ENCODE assay signal across 1 cellular context in the genomic region with DNA sequence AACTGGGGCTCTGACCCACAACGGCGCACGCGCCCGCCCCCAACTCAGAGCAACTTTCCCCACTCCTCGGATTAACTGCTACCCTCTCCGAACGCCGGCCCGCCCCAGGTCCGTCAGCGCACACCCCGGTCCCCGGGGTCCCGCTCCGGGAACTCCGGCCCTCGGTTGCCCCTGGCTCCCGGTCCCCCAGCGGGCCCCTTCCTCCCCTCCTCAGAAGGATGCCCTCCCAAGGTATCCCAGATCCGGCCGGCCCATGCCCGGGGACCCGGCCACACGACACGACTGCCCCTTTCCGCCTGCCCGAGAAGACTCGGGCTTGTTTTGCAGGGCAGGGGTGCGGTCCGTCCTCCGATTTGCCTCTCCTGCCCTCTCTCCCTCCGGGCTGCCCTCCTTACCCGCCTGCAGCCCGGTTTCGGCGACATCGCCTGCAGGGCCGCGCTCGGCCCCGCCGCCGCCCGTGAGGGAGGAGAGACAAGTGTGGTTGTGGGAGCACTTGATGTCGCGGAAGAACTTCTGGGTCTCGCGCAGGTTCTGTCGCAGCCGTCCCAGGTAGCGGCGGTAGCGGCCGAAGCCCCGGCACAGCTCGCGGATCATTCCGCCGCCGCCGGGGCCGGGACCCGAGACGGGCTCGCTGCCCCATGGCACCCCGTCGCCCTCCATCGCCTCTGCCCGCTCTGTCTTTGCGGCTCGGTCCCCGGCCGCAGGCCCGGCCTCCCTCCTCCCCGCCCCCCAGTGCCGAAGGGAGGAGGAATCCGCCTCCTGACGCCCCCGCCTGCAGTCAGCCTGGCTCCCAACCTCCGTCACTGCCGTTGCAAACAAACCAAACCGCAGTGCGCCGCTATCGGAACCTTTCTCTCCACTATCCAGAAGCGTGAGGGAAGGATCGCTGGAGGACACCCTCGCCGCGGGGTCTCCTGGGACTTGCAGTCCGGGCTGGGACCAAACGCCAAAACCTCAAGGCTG.
TF ChIP-seq lines count a peak whose summit lies in the region.

Gene DSTYK (minus strand): TSS at position 827 of the 963 bp plus-strand sequence. CDS start 167 bp downstream, at position 660.

TF ChIP-seq in HepG2, 621 proteins besides CTCF, POLR2A, EP300 and RAD21 (continued from another document and continues in another):
- TF ChIP-seq, protein P1, sequence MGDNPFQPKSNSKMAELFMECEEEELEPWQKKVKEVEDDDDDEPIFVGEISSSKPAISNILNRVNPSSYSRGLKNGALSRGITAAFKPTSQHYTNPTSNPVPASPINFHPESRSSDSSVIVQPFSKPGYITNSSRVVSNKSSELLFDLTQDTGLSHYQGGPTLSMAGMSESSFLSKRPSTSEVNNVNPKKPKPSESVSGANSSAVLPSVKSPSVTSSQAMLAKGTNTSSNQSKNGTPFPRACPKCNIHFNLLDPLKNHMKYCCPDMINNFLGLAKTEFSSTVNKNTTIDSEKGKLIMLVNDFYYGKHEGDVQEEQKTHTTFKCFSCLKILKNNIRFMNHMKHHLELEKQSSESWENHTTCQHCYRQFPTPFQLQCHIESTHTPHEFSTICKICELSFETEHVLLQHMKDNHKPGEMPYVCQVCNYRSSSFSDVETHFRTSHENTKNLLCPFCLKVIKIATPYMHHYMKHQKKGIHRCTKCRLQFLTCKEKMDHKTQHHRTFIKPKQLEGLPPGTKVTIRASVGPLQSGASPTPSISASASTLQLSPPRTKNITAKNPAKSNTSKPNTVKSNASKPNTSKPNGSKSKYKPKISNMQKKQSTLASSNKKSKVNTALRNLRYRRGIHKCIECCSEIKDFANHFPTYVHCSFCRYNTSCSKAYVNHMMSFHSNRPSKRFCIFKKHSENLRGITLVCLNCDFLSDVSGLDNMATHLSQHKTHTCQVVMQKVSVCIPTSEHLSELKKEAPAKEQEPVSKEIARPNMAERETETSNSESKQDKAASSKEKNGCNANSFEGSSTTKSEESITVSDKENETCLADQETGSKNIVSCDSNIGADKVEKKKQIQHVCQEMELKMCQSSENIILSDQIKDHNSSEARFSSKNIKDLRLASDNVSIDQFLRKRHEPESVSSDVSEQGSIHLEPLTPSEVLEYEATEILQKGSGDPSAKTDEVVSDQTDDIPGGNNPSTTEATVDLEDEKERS (CRISPR knock-in tag; IDR thresholded peaks at IDR 0.05): peak; percentile 61; the same call in 1 of the 2 replicates
- TF ChIP-seq, protein P2, sequence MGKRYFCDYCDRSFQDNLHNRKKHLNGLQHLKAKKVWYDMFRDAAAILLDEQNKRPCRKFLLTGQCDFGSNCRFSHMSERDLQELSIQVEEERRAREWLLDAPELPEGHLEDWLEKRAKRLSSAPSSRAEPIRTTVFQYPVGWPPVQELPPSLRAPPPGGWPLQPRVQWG (CRISPR knock-in tag; IDR thresholded peaks at IDR 0.05; ENCODE audit: borderline replicate concordance, low read depth): no peak
- TF ChIP-seq ZNF234 (CRISPR knock-in tag; conservative IDR thresholded peaks at IDR 0.05): peak; percentile 72; the same call in 1 of the 2 replicates
- no peak for TF ChIP-seq TCF12 (IDR thresholded peaks at IDR 0.05)
- peak; percentile 60; the same call in 1 of the 2 replicates for TF ChIP-seq TCF12 (CRISPR knock-in tag; IDR thresholded peaks at IDR 0.05)
- peak; percentile 72; the same call in 1 of the 2 replicates for TF ChIP-seq ZNF12 (CRISPR knock-in tag; IDR thresholded peaks at IDR 0.05)
- TF ChIP-seq NR2C2 (CRISPR knock-in tag; IDR thresholded peaks at IDR 0.05; ENCODE audit: borderline replicate concordance): peak; percentile 86
- TF ChIP-seq CCDC6 (CRISPR knock-in tag; IDR thresholded peaks at IDR 0.05): peak; percentile 27; the same call in 1 of the 2 replicates
- TF ChIP-seq FOXK2 (IDR thresholded peaks at IDR 0.05): no peak
- no peak for TF ChIP-seq ZNF597 (CRISPR knock-in tag; IDR thresholded peaks at IDR 0.05)
- TF ChIP-seq ZNF7 (CRISPR knock-in tag; IDR thresholded peaks at IDR 0.05): 0 out of 2 replicates have a peak, but pooled peaks have one; percentile 22
- peak; percentile 72; the same call in 1 of the 2 replicates for TF ChIP-seq RNF2 (conservative IDR thresholded peaks at IDR 0.05; ENCODE audit: low read depth)
- TF ChIP-seq, protein P3, sequence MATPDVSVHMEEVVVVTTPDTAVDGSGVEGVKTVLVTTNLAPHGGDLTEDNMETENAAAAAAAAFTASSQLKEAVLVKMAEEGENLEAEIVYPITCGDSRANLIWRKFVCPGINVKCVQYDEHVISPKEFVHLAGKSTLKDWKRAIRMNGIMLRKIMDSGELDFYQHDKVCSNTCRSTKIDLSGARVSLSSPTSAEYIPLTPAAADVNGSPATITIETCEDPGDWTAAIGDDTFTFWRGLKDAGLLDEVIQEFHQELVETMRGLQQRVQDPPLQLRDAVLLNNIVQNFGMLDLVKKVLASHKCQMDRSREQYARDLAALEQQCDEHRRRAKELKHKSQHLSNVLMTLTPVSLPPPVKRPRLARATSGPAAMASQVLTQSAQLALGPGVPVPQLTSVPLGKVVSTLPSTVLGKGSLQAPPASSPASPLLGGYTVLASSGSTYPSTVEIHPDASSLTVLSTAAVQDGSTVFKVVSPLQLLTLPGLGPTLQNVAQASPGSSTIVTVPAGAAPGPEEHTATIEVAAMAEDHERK (CRISPR knock-in tag; IDR thresholded peaks at IDR 0.05; ENCODE audit: low read depth): peak; percentile 63; the same call in 1 of the 2 replicates
- peak; percentile 58; the same call in 1 of the 2 replicates for TF ChIP-seq TIGD3 (CRISPR knock-in tag; IDR thresholded peaks at IDR 0.05; ENCODE audit: borderline replicate concordance)
- TF ChIP-seq PBX2 (CRISPR knock-in tag; IDR thresholded peaks at IDR 0.05): no peak
- TF ChIP-seq TCF7L2 (IDR thresholded peaks at IDR 0.05; ENCODE audit: low read depth, low read length): no peak
- no peak for TF ChIP-seq RFX3 (CRISPR knock-in tag; IDR thresholded peaks at IDR 0.05)
- TF ChIP-seq, protein P4, sequence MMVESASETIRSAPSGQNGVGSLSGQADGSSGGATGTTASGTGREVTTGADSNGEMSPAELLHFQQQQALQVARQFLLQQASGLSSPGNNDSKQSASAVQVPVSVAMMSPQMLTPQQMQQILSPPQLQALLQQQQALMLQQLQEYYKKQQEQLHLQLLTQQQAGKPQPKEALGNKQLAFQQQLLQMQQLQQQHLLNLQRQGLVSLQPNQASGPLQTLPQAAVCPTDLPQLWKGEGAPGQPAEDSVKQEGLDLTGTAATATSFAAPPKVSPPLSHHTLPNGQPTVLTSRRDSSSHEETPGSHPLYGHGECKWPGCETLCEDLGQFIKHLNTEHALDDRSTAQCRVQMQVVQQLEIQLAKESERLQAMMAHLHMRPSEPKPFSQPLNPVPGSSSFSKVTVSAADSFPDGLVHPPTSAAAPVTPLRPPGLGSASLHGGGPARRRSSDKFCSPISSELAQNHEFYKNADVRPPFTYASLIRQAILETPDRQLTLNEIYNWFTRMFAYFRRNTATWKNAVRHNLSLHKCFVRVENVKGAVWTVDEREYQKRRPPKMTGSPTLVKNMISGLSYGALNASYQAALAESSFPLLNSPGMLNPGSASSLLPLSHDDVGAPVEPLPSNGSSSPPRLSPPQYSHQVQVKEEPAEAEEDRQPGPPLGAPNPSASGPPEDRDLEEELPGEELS (CRISPR knock-in tag; IDR thresholded peaks at IDR 0.05): peak; percentile 86
- peak; percentile 74; the same call in 1 of the 2 replicates for TF ChIP-seq ZNF770 (CRISPR knock-in tag; IDR thresholded peaks at IDR 0.05)
- no peak for TF ChIP-seq MEIS2 (CRISPR knock-in tag; IDR thresholded peaks at IDR 0.05)
- peak; percentile 38; the same call in 1 of the 2 replicates for TF ChIP-seq ZNF446 (CRISPR knock-in tag; IDR thresholded peaks at IDR 0.05)
- TF ChIP-seq, protein P5, sequence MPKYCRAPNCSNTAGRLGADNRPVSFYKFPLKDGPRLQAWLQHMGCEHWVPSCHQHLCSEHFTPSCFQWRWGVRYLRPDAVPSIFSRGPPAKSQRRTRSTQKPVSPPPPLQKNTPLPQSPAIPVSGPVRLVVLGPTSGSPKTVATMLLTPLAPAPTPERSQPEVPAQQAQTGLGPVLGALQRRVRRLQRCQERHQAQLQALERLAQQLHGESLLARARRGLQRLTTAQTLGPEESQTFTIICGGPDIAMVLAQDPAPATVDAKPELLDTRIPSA (CRISPR knock-in tag; IDR thresholded peaks at IDR 0.05; ENCODE audit: borderline replicate concordance): no peak
- peak; percentile 96 for TF ChIP-seq HCFC1 (IDR thresholded peaks at IDR 0.05; ENCODE audit: low read depth, low read length)
- TF ChIP-seq SOX13 (IDR thresholded peaks at IDR 0.05): no peak
- TF ChIP-seq SOX13 (CRISPR knock-in tag; conservative IDR thresholded peaks at IDR 0.05 in 1 of 2, IDR thresholded peaks at IDR 0.05 in 1 of 2): peak in 1 of 2 experiments; percentile 36; a peak in 1 of 4 replicates
- no peak for TF ChIP-seq CC2D1A (CRISPR knock-in tag; IDR thresholded peaks at IDR 0.05)
- peak; percentile 81 for TF ChIP-seq SPEN (CRISPR knock-in tag; IDR thresholded peaks at IDR 0.05; ENCODE audit: low read depth)
- no peak for TF ChIP-seq NKX3-1 (CRISPR knock-in tag; IDR thresholded peaks at IDR 0.05)
- no peak for TF ChIP-seq ZNF562 (CRISPR knock-in tag; IDR thresholded peaks at IDR 0.05; ENCODE audit: borderline replicate concordance)
- TF ChIP-seq ARID5B (CRISPR knock-in tag; IDR thresholded peaks at IDR 0.05): peak; percentile 56
- TF ChIP-seq KLF9 (CRISPR knock-in tag; IDR thresholded peaks at IDR 0.05; ENCODE audit: low read depth): no peak; the same call in 1 of the 2 replicates
- TF ChIP-seq ZNF17 (CRISPR knock-in tag; IDR thresholded peaks at IDR 0.05): no peak
- peak; percentile 93 for TF ChIP-seq POGZ (CRISPR knock-in tag; IDR thresholded peaks at IDR 0.05)
- peak; percentile 91 for TF ChIP-seq MIER3 (CRISPR knock-in tag; IDR thresholded peaks at IDR 0.05; ENCODE audit: borderline replicate concordance)
- 0 out of 2 replicates have a peak, but pooled peaks have one; percentile 24 for TF ChIP-seq NFATC3 (CRISPR knock-in tag; IDR thresholded peaks at IDR 0.05)
- TF ChIP-seq SP1 (IDR thresholded peaks at IDR 0.05): no peak
- peak; percentile 87 for TF ChIP-seq SP1 (CRISPR knock-in tag; IDR thresholded peaks at IDR 0.05)
- TF ChIP-seq STAT5B (CRISPR knock-in tag; IDR thresholded peaks at IDR 0.05): peak; percentile 90
- TF ChIP-seq TP53 (CRISPR knock-in tag; conservative IDR thresholded peaks at IDR 0.05): no peak
- TF ChIP-seq CBX1 (IDR thresholded peaks at IDR 0.05; ENCODE audit: low read depth): peak; percentile 60
- TF ChIP-seq NR3C1 (CRISPR knock-in tag; IDR thresholded peaks at IDR 0.05): no peak
